In the genomic region with DNA sequence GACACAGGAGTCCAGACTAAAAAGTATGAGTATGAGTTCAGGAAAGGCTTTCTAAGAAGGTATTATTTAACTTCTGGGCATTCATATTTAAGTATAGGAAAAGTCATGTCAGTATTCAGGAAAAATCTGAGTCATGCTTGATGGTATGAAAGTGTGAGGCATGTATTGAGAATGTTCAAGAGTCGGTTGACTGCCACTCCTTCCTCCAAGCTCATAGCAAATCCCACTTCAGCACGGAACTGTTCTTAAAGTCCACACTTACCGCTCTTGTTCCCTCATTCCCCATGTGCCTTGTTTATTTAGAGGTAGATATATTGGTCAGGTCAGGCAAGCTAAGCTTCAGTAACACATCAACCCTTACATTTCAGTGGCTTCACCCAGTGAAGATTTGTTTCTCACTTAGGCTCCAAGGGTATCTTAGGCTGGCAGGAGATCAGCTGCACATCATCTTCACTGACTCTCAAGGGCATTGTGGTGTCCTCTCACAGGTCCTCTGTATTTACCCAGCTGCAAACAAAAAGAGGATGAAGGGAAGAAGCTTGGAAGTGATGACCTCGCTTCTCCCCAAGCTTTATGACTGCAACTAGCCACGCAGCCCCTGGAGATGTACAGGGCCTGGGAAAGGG, we compare ENCODE assay signal across 14 cellular contexts.
A peak's percentile ranks its signal among the peaks of the same experiment; 100 is the strongest.
DNase-seq lines count a peak whose midpoint lies in the region; ATAC-seq and TF ChIP-seq lines count a peak whose summit lies in the region.
"Had no signal": no experiment of that assay in that cellular context is flagged by ENCODE, and none has a peak within 500 bp of the region (broad histone marks: within the 10 kb centered on the region; RNA-seq: fewer than 3 reads in every experiment).

No MANE protein-coding gene starts in this region.

- ATAC-seq in lung (ENCODE audit: insufficient read depth, low FRiP score), result peak; percentile 84

- H2BK120ac ChIP-seq in neuronal stem cell (ENCODE audit: low read depth, low read length), result no peak overlapping the region

- no peak overlapping the region for H2BK12ac ChIP-seq in neuronal stem cell (ENCODE audit: low read length)

- H3K14ac ChIP-seq in neuronal stem cell (ENCODE audit: low read length), result no peak overlapping the region

- no peak overlapping the region for H4K91ac ChIP-seq in neuronal stem cell (ENCODE audit: low read depth, low read length, poor library complexity)

- H2AK5ac ChIP-seq in neuronal stem cell (ENCODE audit: low read depth, low read length), result no peak overlapping the region

- H3K27me3 ChIP-seq in lung (ENCODE audit: control insufficient read depth, insufficient read depth) (no peaks in the 10 kb centered on the region), neuronal stem cell (ENCODE audit: control insufficient read depth in 3 of 3, insufficient read depth in 3 of 3, low read depth in 1 of 3, low read length in 3 of 3) (no peaks in the 10 kb centered on the region), left ventricle myocardium inferior (ENCODE audit: low read depth) (no peaks in the 10 kb centered on the region)
- H3K27me3 ChIP-seq: cardiac muscle cell had no signal

- H2AFZ ChIP-seq in neuronal stem cell (ENCODE audit: low read length), result no peak overlapping the region

- 74 to 82% methylated on average over 5 of the region's 5 CpGs for WGBS in lung, 2 donors
- no CpG with 5 or more reads among the region's 5 CpGs for WGBS in neuronal stem cell (ENCODE audit: extremely low coverage in 2 of 2, insufficient read length in 2 of 2, insufficient replicate concordance in 1 of 2), 2 donors

- H3K4ac ChIP-seq in neuronal stem cell (ENCODE audit: low read length), result no peak overlapping the region

- H2BK15ac ChIP-seq in neuronal stem cell (ENCODE audit: low read length), result no peak overlapping the region

- no peak overlapping the region for H3K23ac ChIP-seq in neuronal stem cell (ENCODE audit: low read depth, low read length, poor library complexity)

- no peak overlapping the region for H3K18ac ChIP-seq in neuronal stem cell (ENCODE audit: low read length)

- no peak overlapping the region for H2BK5ac ChIP-seq in neuronal stem cell (ENCODE audit: low read length)

- intact Hi-C loops in cardiac septum (cut with DNase I), result no loop called here
- intact Hi-C loops in left ventricle myocardium inferior (cut with micrococcal nuclease), result no loop called here

- no peak for TF ChIP-seq CTCF in choroid plexus epithelial cell (conservative IDR thresholded peaks at IDR 0.05; ENCODE audit: low read depth, low read length)
- no peak for TF ChIP-seq CTCF in lung (IDR thresholded peaks at IDR 0.05; ENCODE audit: control extremely low read depth, extremely low read depth)
- TF ChIP-seq CTCF in left ventricle myocardium inferior (IDR thresholded peaks at IDR 0.05; ENCODE audit: borderline replicate concordance), result no peak

- peak; percentile 55 for DNase-seq in AG08396 (ENCODE audit: low spot score)
- DNase-seq in LHCN-M2 (ENCODE audit: low read depth), result peak; percentile 94
- DNase-seq in choroid plexus epithelial cell (ENCODE audit: low read depth), result peak; percentile 85
- DNase-seq in lung (ENCODE audit: low spot score), result no peak
- DNase-seq in neuronal stem cell (ENCODE audit: low spot score), result no peak
- no peak for DNase-seq in cardiac septum (ENCODE audit: low spot score)
- no peak for DNase-seq in activated effector memory CD4-positive, alpha-beta T cell treated with anti-CD3 and anti-CD28 coated beads, Interleukin-2, amount 50 U/mL, for 16 hours
- no peak for DNase-seq in left ventricle myocardium inferior
- DNase-seq: H9, Right ventricle myocardium superior had no signal

- no peak overlapping the region for H3K9ac ChIP-seq in neuronal stem cell (ENCODE audit: low read depth, low read length, poor library complexity)

- no peak overlapping the region for H3K4me3 ChIP-seq in choroid plexus epithelial cell (ENCODE audit: low read depth, low read length)
- no peak overlapping the region for H3K4me3 ChIP-seq in lung
- H3K4me3 ChIP-seq in neuronal stem cell (ENCODE audit: low read length in 2 of 2), result no peak overlapping the region
- no peak overlapping the region for H3K4me3 ChIP-seq in left ventricle myocardium inferior
- H3K4me3 ChIP-seq: cardiac muscle cell, thoracic aorta had no signal

- H3K4me2 ChIP-seq in neuronal stem cell (ENCODE audit: insufficient read depth, low read length, poor library complexity, severe bottlenecking), result no peak overlapping the region

- H3K79me1 ChIP-seq in neuronal stem cell (ENCODE audit: low read depth, low read length), result no peaks in the 10 kb centered on the region

- no peak overlapping the region for H3K27ac ChIP-seq in lung (ENCODE audit: low read depth in 1 of 2, low read length in 1 of 2)
- H3K27ac ChIP-seq in neuronal stem cell (replicated peaks; ENCODE audit: low read length), result no peak overlapping the region
- no peak overlapping the region for H3K27ac ChIP-seq in left ventricle myocardium inferior (replicated peaks)
- H3K27ac ChIP-seq: C4-2B, cardiac muscle cell, thoracic aorta, VCaP had no signal

- no peaks in the 10 kb centered on the region for H3K4me1 ChIP-seq in lung (ENCODE audit: control insufficient read depth in 2 of 2, insufficient read depth in 2 of 2, low read length in 2 of 2)
- H3K4me1 ChIP-seq in neuronal stem cell (ENCODE audit: control insufficient read depth in 2 of 2, insufficient read depth in 1 of 2, low read depth in 1 of 2, low read length in 2 of 2), result no peaks in the 10 kb centered on the region
- H3K4me1 ChIP-seq in left ventricle myocardium inferior, result no peaks in the 10 kb centered on the region

- no peak overlapping the region for H4K8ac ChIP-seq in neuronal stem cell (ENCODE audit: low read depth, low read length)

- H3K36me3 ChIP-seq in lung (ENCODE audit: control insufficient read depth in 2 of 2, insufficient read depth in 2 of 2, low read length in 2 of 2) (no peaks in the 10 kb centered on the region), neuronal stem cell (replicated peaks in 1 of 2; ENCODE audit: control insufficient read depth in 2 of 2, insufficient read depth in 2 of 2, low read length in 2 of 2) (no peaks in the 10 kb centered on the region), left ventricle myocardium inferior (no peaks in the 10 kb centered on the region)
- H3K36me3 ChIP-seq: cardiac muscle cell, thoracic aorta had no signal

- peaks cover 0 to 2% of the 10 kb centered on the region in 2 donors for H3K9me3 ChIP-seq in lung (ENCODE audit: control insufficient read depth in 2 of 2, insufficient read depth in 1 of 2, low read length in 1 of 2)
- H3K9me3 ChIP-seq in neuronal stem cell (replicated peaks in 1 of 2; ENCODE audit: control insufficient read depth in 2 of 2, insufficient read depth in 1 of 2, low read depth in 1 of 2, low read length in 2 of 2), result peaks cover 0 to 5% of the 10 kb centered on the region in 2 donors
- no peaks in the 10 kb centered on the region for H3K9me3 ChIP-seq in left ventricle myocardium inferior (replicated peaks)
- H3K9me3 ChIP-seq: thoracic aorta had no signal

Comparison
In these comparisons a context has a peak if more than half of its experiments do, and no peak if none do; other contexts are left out.
1. DNase-seq: peak in AG08396 (single experiment), LHCN-M2 (single experiment) and choroid plexus epithelial cell (single experiment); none in lung (single experiment), neuronal stem cell (single experiment), cardiac septum (single experiment), activated effector memory CD4-positive, alpha-beta T cell treated with anti-CD3 and anti-CD28 coated beads, Interleukin-2, amount 50 U/mL, for 16 hours (single experiment) and left ventricle myocardium inferior (single experiment).